12 cellular contexts compared by ENCODE assay signal in the genomic region with DNA sequence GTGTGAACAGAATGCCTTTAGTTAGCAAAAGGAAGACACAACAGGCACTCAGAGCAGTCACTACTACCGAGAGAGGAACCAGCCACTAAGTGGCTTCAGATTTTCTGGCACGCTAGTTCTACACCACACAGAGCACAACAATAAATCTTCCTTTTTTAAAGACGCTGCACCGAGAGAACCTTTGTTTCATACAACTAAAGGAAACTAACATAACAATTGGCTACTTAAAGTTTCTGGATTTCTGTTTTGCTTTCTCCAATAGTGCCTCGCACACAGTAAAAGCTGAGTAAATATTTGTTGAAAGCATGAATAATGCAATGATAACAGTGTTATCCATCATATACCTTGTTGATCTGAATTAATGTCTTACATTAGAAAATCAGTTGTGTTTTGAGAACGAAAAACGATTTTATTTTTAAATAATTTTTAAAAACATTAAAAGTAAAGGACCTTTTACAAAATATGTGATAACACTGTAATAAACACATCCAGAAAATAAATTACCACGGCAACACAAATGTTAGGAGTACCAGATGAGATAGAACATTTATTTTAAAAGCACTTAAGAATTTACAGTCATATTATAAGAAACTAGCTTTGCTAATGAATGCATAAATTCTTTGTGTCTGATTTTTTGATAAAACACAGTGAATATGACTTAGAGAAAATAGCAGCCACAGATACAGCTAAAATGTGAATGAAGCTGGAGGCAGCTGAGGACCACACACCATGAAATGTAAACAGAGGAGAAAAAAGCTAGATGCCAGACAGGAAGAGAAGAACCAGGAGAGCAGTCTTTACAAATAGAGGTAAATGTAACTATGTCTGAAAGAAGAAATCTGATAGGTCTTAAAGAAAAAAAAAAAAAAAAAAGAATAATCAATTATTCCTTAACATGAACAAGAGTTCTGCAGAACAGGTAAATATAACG. TPM values are rescaled to one million over a fixed set of nuclear protein-coding genes. Genes with fewer than 3 reads are reported as not detected.
DNase-seq lines count a peak whose midpoint lies in the region; ATAC-seq and TF ChIP-seq lines count a peak whose summit lies in the region.
"Had no signal": no experiment of that assay in that cellular context is flagged by ENCODE, and none has a peak within 500 bp of the region (broad histone marks: within the 10 kb centered on the region; RNA-seq: fewer than 3 reads in every experiment).

No MANE protein-coding gene starts in this region.

- no peak for TF ChIP-seq CTCF in CD8-positive, alpha-beta T cell (IDR thresholded peaks at IDR 0.05)

- peaks cover 15% of the 10 kb centered on the region for H3K36me3 Mint-ChIP-seq in CD8-positive, alpha-beta T cell

- POLR2A ChIA-PET in CD8-positive, alpha-beta T cell (lab: Charles Lee): no interaction called here

- DNase-seq in DMS153 treated with DMSO at 0.1 percent for 48 hours (lab: John Stamatoyannopoulos, UW; ENCODE audit: unreplicated experiment): peak; percentile 68
- peak; percentile 42 for DNase-seq in MV-4-11 (lab: John Stamatoyannopoulos, UW)
- DNase-seq in SHP77 (lab: John Stamatoyannopoulos, UW): peak; percentile 33 to 34
- DNase-seq in iPS-NIHi11 (ENCODE audit: low spot score): peak; percentile 28
- DNase-seq in glomerular visceral epithelial cell (ENCODE audit: extremely low spot score): no peak
- no peak for DNase-seq in NK-92 (lab: John Stamatoyannopoulos, UW; ENCODE audit: unreplicated experiment)
- DNase-seq in CD8-positive, alpha-beta T cell: no peak
- DNase-seq: activated CD4-positive, alpha-beta T cell treated with anti-CD3 and anti-CD28 coated beads for 48 hours; NCI-H2227 treated with DMSO at 0.1 percent for 48 hours had no signal

- intact Hi-C loops in CD8-positive, alpha-beta T cell (cut with DNase I, micrococcal nuclease): loop anchor here in 1 of 2 experiments (5.0 kb wide), 1 partner anchor 39 kb away; no protein-coding TSS in a partner anchor

- no peaks in the 10 kb centered on the region for H3K4me1 Mint-ChIP-seq in CD8-positive, alpha-beta T cell (ENCODE audit: low read depth)

- ATAC-seq in HG03457 (IDR thresholded peaks at IDR 0.05; ENCODE audit: unreplicated experiment): no peak
- no peak for ATAC-seq in CD8-positive, alpha-beta T cell

- no peaks in the 10 kb centered on the region for H3K27me3 ChIP-seq in CD8-positive, alpha-beta T cell (ENCODE audit: insufficient read depth, low read length)
- H3K27me3 ChIP-seq: BLaER1 had no signal

- CTCF ChIA-PET in CD8-positive, alpha-beta T cell (lab: Charles Lee): no interaction called here

- no peaks in the 10 kb centered on the region for H3K9me3 Mint-ChIP-seq in CD8-positive, alpha-beta T cell

- no peaks in the 10 kb centered on the region for H3K36me3 ChIP-seq in CD8-positive, alpha-beta T cell (ENCODE audit: insufficient read depth, low read length)

- no peaks in the 10 kb centered on the region for H3K4me1 ChIP-seq in CD8-positive, alpha-beta T cell (ENCODE audit: insufficient read depth, low read length)
- H3K4me1 ChIP-seq: BLaER1 had no signal

- H3K27me3 Mint-ChIP-seq in CD8-positive, alpha-beta T cell (ENCODE audit: low read depth): no peaks in the 10 kb centered on the region

- H3K4me3 Mint-ChIP-seq in CD8-positive, alpha-beta T cell: no peak overlapping the region

- H3K27ac ChIP-seq in CD8-positive, alpha-beta T cell (ENCODE audit: low read depth, low read length): no peak overlapping the region
- H3K27ac ChIP-seq: BLaER1, HL-60 had no signal

- H3K9me3 ChIP-seq in CD8-positive, alpha-beta T cell (ENCODE audit: low read length): no peaks in the 10 kb centered on the region
- H3K9me3 ChIP-seq: BLaER1 had no signal

- H3K4me3 ChIP-seq in CD8-positive, alpha-beta T cell (ENCODE audit: low read depth, low read length): no peak overlapping the region
- H3K4me3 ChIP-seq: BLaER1 had no signal

- H3K27ac Mint-ChIP-seq in CD8-positive, alpha-beta T cell: no peak overlapping the region

RNA-seq across cellular contexts. Expression of a gene that starts 14.8 kb away (rescaled TPM):
- 1 to 10 TPM in 1 of 2 experiments, under 1 TPM in 1; 0.89 to 1.1 TPM for total RNA-seq in CD8-positive, alpha-beta T cell

Comparison
In these comparisons a context has a peak if more than half of its experiments do, and no peak if none do; other contexts are left out.
1. DNase-seq: peak in DMS153 treated with DMSO at 0.1 percent for 48 hours (single experiment), MV-4-11 (single experiment), SHP77 (2 of 2) and iPS-NIHi11 (single experiment); none in glomerular visceral epithelial cell (single experiment), NK-92 (single experiment) and CD8-positive, alpha-beta T cell (0 of 7).